1 cellular context compared by ENCODE assay signal in the genomic region with DNA sequence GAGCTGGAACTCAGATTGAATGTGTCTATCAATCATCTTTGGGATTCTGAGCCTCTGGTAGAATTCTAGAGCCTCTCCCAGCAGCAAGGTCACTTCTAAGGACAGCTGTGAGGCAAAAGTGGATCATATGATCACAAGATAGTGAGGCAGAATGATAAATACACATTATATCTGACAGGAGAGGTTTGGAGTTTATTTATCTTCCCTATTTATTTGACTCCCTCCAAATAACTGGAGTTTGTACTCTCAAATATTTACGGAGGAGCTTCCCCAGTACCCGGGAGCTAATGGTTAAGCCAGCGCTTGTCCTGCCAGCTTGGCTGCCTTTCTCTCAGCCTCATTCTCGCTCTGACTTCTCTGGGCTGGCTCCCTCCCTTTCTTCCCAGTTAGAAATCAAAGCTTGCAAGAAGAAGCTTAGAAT.
TF ChIP-seq lines count a peak whose summit lies in the region.

No MANE protein-coding gene starts in this region.

TF ChIP-seq in GM23338, 12 proteins besides CTCF, POLR2A, EP300 and RAD21 (continued from another document):
- TF ChIP-seq, protein P1, sequence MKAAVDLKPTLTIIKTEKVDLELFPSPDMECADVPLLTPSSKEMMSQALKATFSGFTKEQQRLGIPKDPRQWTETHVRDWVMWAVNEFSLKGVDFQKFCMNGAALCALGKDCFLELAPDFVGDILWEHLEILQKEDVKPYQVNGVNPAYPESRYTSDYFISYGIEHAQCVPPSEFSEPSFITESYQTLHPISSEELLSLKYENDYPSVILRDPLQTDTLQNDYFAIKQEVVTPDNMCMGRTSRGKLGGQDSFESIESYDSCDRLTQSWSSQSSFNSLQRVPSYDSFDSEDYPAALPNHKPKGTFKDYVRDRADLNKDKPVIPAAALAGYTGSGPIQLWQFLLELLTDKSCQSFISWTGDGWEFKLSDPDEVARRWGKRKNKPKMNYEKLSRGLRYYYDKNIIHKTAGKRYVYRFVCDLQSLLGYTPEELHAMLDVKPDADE (IDR thresholded peaks at IDR 0.05) = no peak
- TF ChIP-seq NANOG (IDR thresholded peaks at IDR 0.05; ENCODE audit: borderline replicate concordance) (no peak), ZNF462 (CRISPR knock-in tag; IDR thresholded peaks at IDR 0.05) (no peak)
TF ChIP-seq in GM23338: peak in this region for 0.
